In the genomic region with DNA sequence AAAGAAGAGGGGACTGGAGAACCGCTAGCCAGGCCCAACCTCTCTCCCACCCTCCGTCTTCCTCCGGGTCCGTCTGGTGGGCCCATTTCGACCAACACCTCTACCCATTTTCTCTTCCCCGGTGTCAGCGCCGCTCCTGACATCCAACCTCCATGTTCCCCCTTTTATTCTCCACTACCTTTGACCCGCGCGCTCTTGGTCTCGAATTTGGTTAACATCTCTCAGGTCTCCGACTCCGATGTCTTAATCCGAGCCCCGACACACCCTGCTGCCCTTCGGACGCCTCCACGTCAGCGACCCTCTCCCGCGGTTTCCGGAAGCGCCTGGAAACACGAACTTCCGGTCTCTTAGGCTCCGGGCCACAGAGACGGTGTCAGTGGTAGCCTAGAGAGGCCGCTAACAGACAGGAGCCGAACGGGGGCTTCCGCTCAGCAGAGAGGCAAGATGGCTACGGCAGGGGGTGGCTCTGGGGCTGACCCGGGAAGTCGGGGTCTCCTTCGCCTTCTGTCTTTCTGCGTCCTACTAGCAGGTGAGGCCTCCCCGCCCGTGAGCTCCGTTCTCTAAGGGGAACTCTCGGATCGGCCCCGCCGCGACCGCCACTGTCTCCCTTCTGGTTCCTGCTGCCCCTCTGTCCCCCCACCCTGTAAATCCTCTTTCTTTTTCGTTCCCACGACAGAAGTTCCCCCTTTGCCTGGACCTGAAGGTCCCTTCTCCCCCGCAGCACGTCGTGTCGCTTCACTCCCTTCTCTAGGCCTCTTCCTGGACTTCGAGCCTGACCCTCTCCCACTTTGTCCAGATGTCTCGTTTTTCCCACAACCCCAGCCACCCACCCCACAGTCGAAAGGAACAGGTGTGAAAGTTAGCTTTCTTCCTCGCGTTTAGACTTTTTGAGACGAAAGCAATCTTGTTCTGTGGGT, we compare ENCODE assay signal across 1 cellular context.
TF ChIP-seq lines count a peak whose summit lies in the region.

A gene (minus strand): TSS at position 298 of the 917 bp plus-strand sequence. CDS start 80 bp downstream, at position 218.
A gene (plus strand): TSS at position 431 of the 917 bp plus-strand sequence. CDS start 14 bp downstream, at position 445.

TF ChIP-seq in HCT116, 20 proteins besides CTCF, POLR2A, EP300 and RAD21 (continued from another document):
- TF ChIP-seq, protein P1, sequence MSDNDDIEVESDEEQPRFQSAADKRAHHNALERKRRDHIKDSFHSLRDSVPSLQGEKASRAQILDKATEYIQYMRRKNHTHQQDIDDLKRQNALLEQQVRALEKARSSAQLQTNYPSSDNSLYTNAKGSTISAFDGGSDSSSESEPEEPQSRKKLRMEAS (IDR thresholded peaks at IDR 0.05): peak; percentile 70
- TF ChIP-seq FOSL1 (IDR thresholded peaks at IDR 0.05; ENCODE audit: low read depth): no peak; the same call in 1 of the 2 replicates
- 0 out of 2 replicates have a peak, but pooled peaks have one; percentile 21 for TF ChIP-seq EGR1 (IDR thresholded peaks at IDR 0.05; ENCODE audit: low read depth)
- TF ChIP-seq POLR2AphosphoS5 (IDR thresholded peaks at IDR 0.05; ENCODE audit: low read depth, low read length): peak; percentile 95
- TF ChIP-seq TCF7L2 (IDR thresholded peaks at IDR 0.05; ENCODE audit: borderline replicate concordance, extremely low read depth, insufficient read depth, insufficient read length): peak; percentile 73
- TF ChIP-seq, protein P2, sequence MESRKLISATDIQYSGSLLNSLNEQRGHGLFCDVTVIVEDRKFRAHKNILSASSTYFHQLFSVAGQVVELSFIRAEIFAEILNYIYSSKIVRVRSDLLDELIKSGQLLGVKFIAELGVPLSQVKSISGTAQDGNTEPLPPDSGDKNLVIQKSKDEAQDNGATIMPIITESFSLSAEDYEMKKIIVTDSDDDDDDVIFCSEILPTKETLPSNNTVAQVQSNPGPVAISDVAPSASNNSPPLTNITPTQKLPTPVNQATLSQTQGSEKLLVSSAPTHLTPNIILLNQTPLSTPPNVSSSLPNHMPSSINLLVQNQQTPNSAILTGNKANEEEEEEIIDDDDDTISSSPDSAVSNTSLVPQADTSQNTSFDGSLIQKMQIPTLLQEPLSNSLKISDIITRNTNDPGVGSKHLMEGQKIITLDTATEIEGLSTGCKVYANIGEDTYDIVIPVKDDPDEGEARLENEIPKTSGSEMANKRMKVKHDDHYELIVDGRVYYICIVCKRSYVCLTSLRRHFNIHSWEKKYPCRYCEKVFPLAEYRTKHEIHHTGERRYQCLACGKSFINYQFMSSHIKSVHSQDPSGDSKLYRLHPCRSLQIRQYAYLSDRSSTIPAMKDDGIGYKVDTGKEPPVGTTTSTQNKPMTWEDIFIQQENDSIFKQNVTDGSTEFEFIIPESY (IDR thresholded peaks at IDR 0.05; ENCODE audit: extremely low read depth, insufficient replicate concordance, low read length): no peak
- TF ChIP-seq SRF (IDR thresholded peaks at IDR 0.05; ENCODE audit: low read depth): no peak
- TF ChIP-seq SIN3A (IDR thresholded peaks at IDR 0.05; ENCODE audit: low read depth): peak; percentile 93; the same call in 1 of the 2 replicates
